In the genomic region with DNA sequence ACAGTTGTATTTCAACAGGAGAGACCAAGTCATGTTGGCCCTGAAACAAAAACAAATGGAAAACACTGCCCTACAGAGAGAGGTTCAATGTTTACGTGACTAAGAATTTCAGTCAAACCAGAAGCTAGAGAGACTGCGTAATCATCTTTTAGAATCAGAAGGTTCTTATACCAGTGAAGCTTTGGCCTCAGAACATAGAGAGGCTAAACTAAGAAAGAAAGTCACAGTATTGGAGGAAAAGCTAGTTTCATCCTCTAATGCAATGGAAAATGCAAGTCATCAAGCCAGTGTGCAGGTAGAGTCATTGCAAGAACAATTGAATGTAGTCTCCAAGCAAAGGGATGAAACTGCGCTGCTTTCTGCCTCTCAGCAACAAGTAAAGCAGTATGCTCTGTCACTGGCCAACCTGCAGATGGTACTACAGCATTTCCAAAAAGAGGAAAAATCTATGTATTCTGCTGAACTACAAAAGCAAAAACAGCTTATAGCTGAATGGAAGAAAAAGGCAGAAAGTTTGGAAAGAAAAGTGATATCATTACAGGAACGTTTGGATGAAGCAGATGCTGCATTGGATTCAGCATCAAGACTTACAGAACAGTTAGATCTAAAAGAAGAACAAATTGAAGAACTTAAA, we compare ENCODE assay signal across 20 cellular contexts. TPM values are rescaled to one million over a fixed set of nuclear protein-coding genes. Genes with fewer than 3 reads are reported as not detected.
A peak's percentile ranks its signal among the peaks of the same experiment; 100 is the strongest.
DNase-seq lines count a peak whose midpoint lies in the region; ATAC-seq and TF ChIP-seq lines count a peak whose summit lies in the region.
"Had no signal": no experiment of that assay in that cellular context is flagged by ENCODE, and none has a peak within 500 bp of the region (broad histone marks: within the 10 kb centered on the region; RNA-seq: fewer than 3 reads in every experiment).

No MANE protein-coding gene starts in this region.

- 64 to 67% methylated on average over 4 of the region's 4 CpGs for WGBS in esophagus squamous epithelium, 2 donors

- CTCF ChIA-PET in activated CD8-positive, alpha-beta T cell treated with anti-CD3 and anti-CD28 coated beads for 36 hours (lab: Charles Lee), result interaction anchor here (1.1 kb wide), 1 partner anchor 53 kb away, joined by 3 read pairs; no protein-coding TSS in a partner anchor
- CTCF ChIA-PET in activated CD8-positive, alpha-beta T cell treated with anti-CD3 and anti-CD28 coated beads, Interleukin-2, amount 10 ng/mL, durations not matched to agents 7 days and 5 days (lab: Charles Lee), result interaction anchor here (0.6 kb wide), 1 partner anchor 20 kb away, joined by 3 read pairs; no protein-coding TSS in a partner anchor
- CTCF ChIA-PET in HEK293 (lab: Yijun Ruan, JAX), result interaction anchor here (0.6 to 1.7 kb wide), 5 partner anchors 15 to 749 kb away, joined by 3 to 7 read pairs (median 3); no protein-coding TSS in a partner anchor

- no peak for TF ChIP-seq POLR2A in esophagus squamous epithelium (IDR thresholded peaks at IDR 0.05)

- peaks cover 3% of the 10 kb centered on the region for H3K4me1 Mint-ChIP-seq in activated CD8-positive, alpha-beta T cell treated with anti-CD3 and anti-CD28 coated beads for 36 hours (ENCODE audit: low read depth)
- no peaks in the 10 kb centered on the region for H3K4me1 Mint-ChIP-seq in activated CD8-positive, alpha-beta T cell treated with anti-CD3 and anti-CD28 coated beads, Interleukin-2, amount 10 ng/mL, durations not matched to agents 7 days and 5 days (ENCODE audit: low read depth)
- H3K4me1 Mint-ChIP-seq in osteocyte (ENCODE audit: unreplicated experiment), result peaks cover 7% of the 10 kb centered on the region

- intact Hi-C loops in activated CD8-positive, alpha-beta T cell treated with anti-CD3 and anti-CD28 coated beads for 36 hours (cut with micrococcal nuclease), result no loop called here
- intact Hi-C loops in esophagus squamous epithelium (cut with DNase I), result no loop called here

- H3K27ac ChIP-seq in HEK293 (ENCODE audit: extremely low read depth, low read depth, low read length) (no peak overlapping the region), esophagus squamous epithelium (no peak overlapping the region)
- H3K27ac ChIP-seq: adrenal gland, foreskin keratinocyte had no signal

- ATAC-seq in activated CD8-positive, alpha-beta T cell treated with anti-CD3 and anti-CD28 coated beads for 36 hours, result peak; percentile 34
- ATAC-seq in activated CD8-positive, alpha-beta T cell treated with anti-CD3 and anti-CD28 coated beads, Interleukin-2, amount 10 ng/mL, durations not matched to agents 7 days and 5 days, result no peak
- ATAC-seq in GM18858 (IDR thresholded peaks at IDR 0.05; ENCODE audit: unreplicated experiment), result no peak

- H3K9me3 Mint-ChIP-seq in activated CD8-positive, alpha-beta T cell treated with anti-CD3 and anti-CD28 coated beads for 36 hours, result peaks cover 9% of the 10 kb centered on the region
- H3K9me3 Mint-ChIP-seq in activated CD8-positive, alpha-beta T cell treated with anti-CD3 and anti-CD28 coated beads, Interleukin-2, amount 10 ng/mL, durations not matched to agents 7 days and 5 days (ENCODE audit: insufficient read depth), result no peaks in the 10 kb centered on the region
- H3K9me3 Mint-ChIP-seq in osteocyte (ENCODE audit: unreplicated experiment), result peaks cover 8% of the 10 kb centered on the region

- no peak overlapping the region for H3K4me3 Mint-ChIP-seq in activated CD8-positive, alpha-beta T cell treated with anti-CD3 and anti-CD28 coated beads for 36 hours
- no peak overlapping the region for H3K4me3 Mint-ChIP-seq in activated CD8-positive, alpha-beta T cell treated with anti-CD3 and anti-CD28 coated beads, Interleukin-2, amount 10 ng/mL, durations not matched to agents 7 days and 5 days
- H3K4me3 Mint-ChIP-seq in osteocyte (ENCODE audit: unreplicated experiment), result no peak overlapping the region
- H3K4me3 Mint-ChIP-seq: mesothelial cell of epicardium had no signal

- H3K4me3 ChIP-seq in HEK293 (ENCODE audit: low read depth, low read length), result no peak overlapping the region
- no peak overlapping the region for H3K4me3 ChIP-seq in esophagus squamous epithelium
- H3K4me3 ChIP-seq: adrenal gland had no signal

- DNase-seq in activated CD8-positive, alpha-beta T cell treated with anti-CD3 and anti-CD28 coated beads for 36 hours, result no peak
- DNase-seq in activated CD8-positive, alpha-beta T cell treated with anti-CD3 and anti-CD28 coated beads, Interleukin-2, amount 10 ng/mL, durations not matched to agents 7 days and 5 days, result no peak
- DNase-seq in amniotic epithelial cell (ENCODE audit: low read depth) (peak; percentile 27), osteocyte (ENCODE audit: extremely low spot score, unreplicated experiment) (no peak), CD1c-positive myeloid dendritic cell (ENCODE audit: extremely low spot score) (no peak), esophagus squamous epithelium (lab: John Stamatoyannopoulos, UW) (no peak)
- DNase-seq: activated CD4-positive, alpha-beta T cell treated with anti-CD3 and anti-CD28 coated beads for 1 hour; activated T-cell treated with anti-CD3 and anti-CD28 coated beads for 4 hours; adrenal gland; COR-L47; foreskin keratinocyte; GF-D8; NCI-H2029 treated with DMSO at 0.1 percent for 48 hours; retina; SK-N-SH; substantia nigra; T1000 had no signal

- POLR2A ChIA-PET in activated CD8-positive, alpha-beta T cell treated with anti-CD3 and anti-CD28 coated beads for 36 hours (lab: Charles Lee), result interaction anchor here (0.6 kb wide), 1 partner anchor 8 kb away, joined by 3 read pairs; no protein-coding TSS in a partner anchor
- POLR2A ChIA-PET in activated CD8-positive, alpha-beta T cell treated with anti-CD3 and anti-CD28 coated beads, Interleukin-2, amount 10 ng/mL, durations not matched to agents 7 days and 5 days (lab: Charles Lee), result no interaction called here
- POLR2A ChIA-PET in HEK293 (lab: Yijun Ruan, JAX), result no interaction called here

- no peak overlapping the region for H3K27ac Mint-ChIP-seq in activated CD8-positive, alpha-beta T cell treated with anti-CD3 and anti-CD28 coated beads for 36 hours
- H3K27ac Mint-ChIP-seq in activated CD8-positive, alpha-beta T cell treated with anti-CD3 and anti-CD28 coated beads, Interleukin-2, amount 10 ng/mL, durations not matched to agents 7 days and 5 days, result no peak overlapping the region
- no peak overlapping the region for H3K27ac Mint-ChIP-seq in osteocyte (ENCODE audit: unreplicated experiment)
- H3K27ac Mint-ChIP-seq: mesothelial cell of epicardium had no signal

- H3K27me3 Mint-ChIP-seq in activated CD8-positive, alpha-beta T cell treated with anti-CD3 and anti-CD28 coated beads for 36 hours, result peaks cover 25% of the 10 kb centered on the region
- peaks cover 29% of the 10 kb centered on the region for H3K27me3 Mint-ChIP-seq in activated CD8-positive, alpha-beta T cell treated with anti-CD3 and anti-CD28 coated beads, Interleukin-2, amount 10 ng/mL, durations not matched to agents 7 days and 5 days (ENCODE audit: low read depth)
- peaks cover 32% of the 10 kb centered on the region for H3K27me3 Mint-ChIP-seq in osteocyte (ENCODE audit: unreplicated experiment)

- H3K36me3 Mint-ChIP-seq in activated CD8-positive, alpha-beta T cell treated with anti-CD3 and anti-CD28 coated beads for 36 hours (ENCODE audit: low read depth), result no peaks in the 10 kb centered on the region
- no peaks in the 10 kb centered on the region for H3K36me3 Mint-ChIP-seq in activated CD8-positive, alpha-beta T cell treated with anti-CD3 and anti-CD28 coated beads, Interleukin-2, amount 10 ng/mL, durations not matched to agents 7 days and 5 days (ENCODE audit: low read depth)
- peaks cover 1% of the 10 kb centered on the region for H3K36me3 Mint-ChIP-seq in osteocyte (ENCODE audit: unreplicated experiment)
- H3K36me3 Mint-ChIP-seq: mesothelial cell of epicardium had no signal

- no peak for TF ChIP-seq CTCF in activated CD8-positive, alpha-beta T cell treated with anti-CD3 and anti-CD28 coated beads for 36 hours (IDR thresholded peaks at IDR 0.05)
- TF ChIP-seq CTCF in HEK293 (tag by site-specific recombination; IDR thresholded peaks at IDR 0.05) (peak; percentile 16; the same call in 1 of the 2 replicates), osteocyte (IDR thresholded peaks at IDR 0.05) (peak; percentile 27), esophagus squamous epithelium (IDR thresholded peaks at IDR 0.05) (no peak)

- H3K9me3 ChIP-seq in HEK293 (ENCODE audit: control insufficient read depth, insufficient read depth, low read depth, low read length) (no peaks in the 10 kb centered on the region), esophagus squamous epithelium (peaks cover 0 to 5% (median 0%) of the 10 kb centered on the region in 3 donors)
- H3K9me3 ChIP-seq: adrenal gland, SK-N-SH had no signal

- H3K36me3 ChIP-seq in HEK293 (ENCODE audit: control insufficient read depth in 2 of 2, insufficient read depth in 1 of 2, low read length in 2 of 2) (no peaks in the 10 kb centered on the region), esophagus squamous epithelium (no peaks in the 10 kb centered on the region)
- H3K36me3 ChIP-seq: adrenal gland had no signal

- H3K27me3 ChIP-seq in esophagus squamous epithelium, result peaks cover 0 to 14% (median 0%) of the 10 kb centered on the region in 4 donors
- H3K27me3 ChIP-seq: adrenal gland had no signal

- H3K4me1 ChIP-seq in HEK293 (ENCODE audit: control insufficient read depth, insufficient read depth, low read length), result no peaks in the 10 kb centered on the region; the same call in 1 of the 2 replicates
- H3K4me1 ChIP-seq in esophagus squamous epithelium, result no peaks in the 10 kb centered on the region
- H3K4me1 ChIP-seq: adrenal gland, foreskin keratinocyte had no signal

TF ChIP-seq in HEK293, 187 proteins besides CTCF, POLR2A, EP300 and RAD21:
- TF ChIP-seq KLF8 (tag by site-specific recombination; IDR thresholded peaks at IDR 0.05) (no peak), SCRT2 (tag by site-specific recombination; IDR thresholded peaks at IDR 0.05) (0 out of 2 replicates have a peak, but pooled peaks have one; percentile 16)

RNA-seq across cellular contexts. Expression of a gene that starts 32.5 kb away (rescaled TPM):
- not detected for total RNA-seq in activated CD8-positive, alpha-beta T cell treated with anti-CD3 and anti-CD28 coated beads for 36 hours
- not detected for total RNA-seq in activated CD8-positive, alpha-beta T cell treated with anti-CD3 and anti-CD28 coated beads, Interleukin-2, amount 10 ng/mL, durations not matched to agents 7 days and 5 days
- 20.2 and 21.1 TPM in 2 replicates for total RNA-seq in osteocyte
- total RNA-seq in esophagus squamous epithelium, result 1 to 10 TPM; 1.1 to 5.1 (median 2.3) TPM

Comparison
In these comparisons a context has a peak if more than half of its experiments do, and no peak if none do; other contexts are left out.
1. CTCF ChIP-seq: peak in HEK293 (single experiment) and osteocyte (single experiment); none in activated CD8-positive, alpha-beta T cell treated with anti-CD3 and anti-CD28 coated beads for 36 hours (single experiment) and esophagus squamous epithelium (0 of 6).